18 cellular contexts compared by ENCODE assay signal in the genomic region with DNA sequence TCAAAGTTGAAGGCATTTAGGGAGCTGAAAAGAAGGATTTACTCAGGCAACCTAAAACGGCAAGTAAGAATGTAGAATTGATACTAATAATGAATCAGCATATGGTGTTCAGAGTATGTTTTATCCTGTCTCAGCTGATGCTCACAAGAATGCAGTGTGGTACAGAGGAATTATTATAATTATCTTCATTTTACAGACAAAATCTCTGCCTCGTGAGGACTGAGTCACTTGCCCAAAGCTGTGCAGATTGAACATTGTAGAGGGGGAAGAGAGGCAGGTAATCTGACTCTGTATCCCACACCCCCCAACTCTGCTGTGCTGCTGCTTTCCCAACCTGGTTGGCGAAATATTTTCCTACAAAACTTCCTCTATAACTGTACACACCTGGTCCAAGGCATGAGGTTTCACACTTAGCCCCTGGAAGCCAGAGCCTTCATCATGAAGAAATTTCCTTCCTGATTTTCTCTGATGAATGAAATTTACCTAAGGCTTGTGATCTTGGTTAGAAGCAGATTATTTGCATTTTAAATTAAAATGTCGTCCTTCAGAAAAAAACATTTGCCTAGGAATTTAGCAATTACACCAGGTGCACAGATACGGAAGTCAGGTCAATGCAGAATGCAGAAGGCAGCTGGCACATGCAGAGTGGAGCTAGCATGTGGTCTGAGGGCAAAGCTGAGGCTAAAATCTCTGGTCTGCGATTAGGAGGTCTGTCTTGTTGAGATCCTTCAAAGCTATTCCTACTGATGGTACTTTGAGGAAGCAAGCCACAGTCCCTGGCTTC. TPM values are rescaled to one million over a fixed set of nuclear protein-coding genes. Genes with fewer than 3 reads are reported as not detected.
"Had no signal": no experiment of that assay in that cellular context is flagged by ENCODE, and none has a peak within 500 bp of the region (broad histone marks: within the 10 kb centered on the region; RNA-seq: fewer than 3 reads in every experiment).

No MANE protein-coding gene starts in this region.

- H3K27ac Mint-ChIP-seq: activated CD4-positive, alpha-beta T cell treated with anti-CD3 and anti-CD28 coated beads, Interleukin-2, amount 10 ng/mL, durations not matched to agents 7 days and 5 days; activated naive CD8-positive, alpha-beta T cell had no signal

- H3K27me3 Mint-ChIP-seq: activated naive CD8-positive, alpha-beta T cell had no signal

- H3K4me3 Mint-ChIP-seq: activated CD4-positive, alpha-beta T cell treated with anti-CD3 and anti-CD28 coated beads, Interleukin-2, amount 10 ng/mL, durations not matched to agents 7 days and 5 days; activated naive CD8-positive, alpha-beta T cell; central memory CD8-positive, alpha-beta T cell; neural crest cell had no signal

- H3K4me3 ChIP-seq: body of pancreas, heart right ventricle, lower lobe of right lung, prostate gland, right lobe of liver, thyroid gland, uterus had no signal

- DNase-seq: activated CD4-positive, alpha-beta T cell treated with anti-CD3 and anti-CD28 coated beads, Interleukin-2, amount 10 ng/mL, durations not matched to agents 7 days and 5 days; activated CD4-positive, CD25-positive, alpha-beta regulatory T cell; activated CD8-positive, alpha-beta memory T cell treated with anti-CD3 and anti-CD28 coated beads for 24 hours; activated gamma-delta T cell treated with Interleukin-2 at 50 U/mL for 16 hours; amniotic stem cell; body of pancreas; effector memory CD4-positive, alpha-beta T cell; heart right ventricle; left colon; lower lobe of right lung; right lobe of liver; thyroid gland; uterus had no signal

- H3K4me1 Mint-ChIP-seq: activated CD4-positive, alpha-beta T cell treated with anti-CD3 and anti-CD28 coated beads, Interleukin-2, amount 10 ng/mL, durations not matched to agents 7 days and 5 days; central memory CD8-positive, alpha-beta T cell had no signal

- ATAC-seq: body of pancreas, heart right ventricle, left colon, lower lobe of right lung, right lobe of liver had no signal

- H3K36me3 Mint-ChIP-seq: activated naive CD8-positive, alpha-beta T cell had no signal

RNA-seq across cellular contexts. Expression of a gene that starts 52.8 kb away (rescaled TPM):
- total RNA-seq: activated CD4-positive, alpha-beta T cell treated with anti-CD3 and anti-CD28 coated beads, Interleukin-2, amount 10 ng/mL, durations not matched to agents 7 days and 5 days; myocyte; neural crest cell had no signal
